9 cellular contexts compared by ENCODE assay signal in the genomic region with DNA sequence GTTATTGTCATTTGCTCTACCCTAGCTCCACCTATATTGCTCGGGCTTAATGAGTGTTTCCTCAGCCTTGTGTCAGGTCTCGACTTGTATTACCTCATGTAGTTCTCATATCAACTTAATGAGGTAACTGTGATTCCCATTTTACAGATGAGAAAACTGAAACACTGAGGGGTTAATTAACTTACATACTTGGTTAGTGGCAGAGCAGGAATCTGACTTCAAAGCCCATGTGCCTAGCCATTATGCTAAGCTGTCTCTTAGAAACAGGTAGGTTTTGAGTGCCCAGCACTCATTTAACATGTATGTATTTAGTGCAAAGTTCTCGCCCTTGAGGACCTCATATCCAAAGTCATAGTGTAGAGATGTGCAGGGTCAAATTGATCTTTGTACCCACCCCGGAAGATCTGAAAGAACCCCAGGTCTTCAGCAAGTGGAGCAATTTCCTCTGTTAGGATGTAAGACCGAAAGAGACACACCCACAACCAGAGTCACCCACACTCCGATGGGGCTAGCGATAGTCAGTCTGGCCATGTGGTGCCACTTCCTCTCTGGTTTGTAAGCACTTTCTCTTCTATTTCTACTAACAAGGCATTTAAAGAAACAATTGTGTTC.
DNase-seq lines count a peak whose midpoint lies in the region; ATAC-seq and TF ChIP-seq lines count a peak whose summit lies in the region.
"Had no signal": no experiment of that assay in that cellular context is flagged by ENCODE, and none has a peak within 500 bp of the region (broad histone marks: within the 10 kb centered on the region; RNA-seq: fewer than 3 reads in every experiment).

No MANE protein-coding gene starts in this region.

- no peak for TF ChIP-seq POLR2A in gastroesophageal sphincter (IDR thresholded peaks at IDR 0.05)

- H3K4me1 ChIP-seq in gastroesophageal sphincter (peaks cover 0 to 12% (median 8%) of the 10 kb centered on the region in 3 donors), SJCRH30 (no peaks in the 10 kb centered on the region)

- H3K4me1 Mint-ChIP-seq in chondrocyte (ENCODE audit: low read depth): peaks cover 56% of the 10 kb centered on the region

- H3K27me3 ChIP-seq in gastroesophageal sphincter: no peaks in the 10 kb centered on the region
- no peaks in the 10 kb centered on the region for H3K27me3 ChIP-seq in SJCRH30

- TF ChIP-seq EP300 in gastroesophageal sphincter (IDR thresholded peaks at IDR 0.05): no peak

- H3K27me3 Mint-ChIP-seq in chondrocyte (ENCODE audit: low read depth): no peaks in the 10 kb centered on the region

- H3K36me3 ChIP-seq in gastroesophageal sphincter (no peaks in the 10 kb centered on the region), SJCRH30 (no peaks in the 10 kb centered on the region)

- DNase-seq in activated gamma-delta T cell treated with Interleukin-2 at 50 U/mL for 16 hours: peak; percentile 74
- DNase-seq in activated gamma-delta T cell (lab: John Stamatoyannopoulos, UW): no peak
- DNase-seq in activated CD4-positive, alpha-beta T cell treated with anti-CD3 and anti-CD28 coated beads for 1 hour: peak; percentile 48
- DNase-seq in stimulated activated CD8-positive, alpha-beta memory T cell treated with anti-CD3 and anti-CD28 coated beads, Interleukin-4, amount 100 ng/mL, for 4 hours (ENCODE audit: low read depth in 2 of 2, low spot score in 1 of 2): peak; percentile 41 to 55
- DNase-seq in chondrocyte (ENCODE audit: low spot score): no peak
- no peak for DNase-seq in SJCRH30

- no peak for TF ChIP-seq CTCF in gastroesophageal sphincter (IDR thresholded peaks at IDR 0.05)
- no peak for TF ChIP-seq CTCF in chondrocyte (IDR thresholded peaks at IDR 0.05)

- no peaks in the 10 kb centered on the region for H3K36me3 Mint-ChIP-seq in chondrocyte (ENCODE audit: low read depth)

- no peak overlapping the region for H3K27ac Mint-ChIP-seq in chondrocyte (ENCODE audit: unreplicated experiment)

- H3K4me3 ChIP-seq in gastroesophageal sphincter (no peak overlapping the region), SJCRH30 (no peak overlapping the region)

- no peak overlapping the region for H3K4me3 Mint-ChIP-seq in chondrocyte (ENCODE audit: unreplicated experiment)

- no peak overlapping the region for H3K27ac ChIP-seq in gastroesophageal sphincter
- no peak overlapping the region for H3K27ac ChIP-seq in SJCRH30
- H3K27ac ChIP-seq: 22Rv1 had no signal

- WGBS in gastroesophageal sphincter (ENCODE audit: low coverage in 1 of 2), 2 donors: 87 to 94% methylated on average over 5 of the region's 7 CpGs

- H3K9me3 ChIP-seq in gastroesophageal sphincter: no peaks in the 10 kb centered on the region
- H3K9me3 ChIP-seq in SJCRH30 (replicated peaks): no peaks in the 10 kb centered on the region

- peak; percentile 89 for ATAC-seq in HG03520 (IDR thresholded peaks at IDR 0.05; ENCODE audit: unreplicated experiment)
- ATAC-seq in gastroesophageal sphincter: peak; percentile 32

- H3K9me3 Mint-ChIP-seq in chondrocyte (ENCODE audit: low read depth): no peaks in the 10 kb centered on the region

Comparison
In these comparisons a context has a peak if more than half of its experiments do, and no peak if none do; other contexts are left out.
1. DNase-seq: peak in activated gamma-delta T cell treated with Interleukin-2 at 50 U/mL for 16 hours (single experiment), activated CD4-positive, alpha-beta T cell treated with anti-CD3 and anti-CD28 coated beads for 1 hour (single experiment) and stimulated activated CD8-positive, alpha-beta memory T cell treated with anti-CD3 and anti-CD28 coated beads, Interleukin-4, amount 100 ng/mL, for 4 hours (2 of 2); none in activated gamma-delta T cell (single experiment), chondrocyte (single experiment) and SJCRH30 (0 of 2).